ENCODE assay signal across 9 cellular contexts in the genomic region with DNA sequence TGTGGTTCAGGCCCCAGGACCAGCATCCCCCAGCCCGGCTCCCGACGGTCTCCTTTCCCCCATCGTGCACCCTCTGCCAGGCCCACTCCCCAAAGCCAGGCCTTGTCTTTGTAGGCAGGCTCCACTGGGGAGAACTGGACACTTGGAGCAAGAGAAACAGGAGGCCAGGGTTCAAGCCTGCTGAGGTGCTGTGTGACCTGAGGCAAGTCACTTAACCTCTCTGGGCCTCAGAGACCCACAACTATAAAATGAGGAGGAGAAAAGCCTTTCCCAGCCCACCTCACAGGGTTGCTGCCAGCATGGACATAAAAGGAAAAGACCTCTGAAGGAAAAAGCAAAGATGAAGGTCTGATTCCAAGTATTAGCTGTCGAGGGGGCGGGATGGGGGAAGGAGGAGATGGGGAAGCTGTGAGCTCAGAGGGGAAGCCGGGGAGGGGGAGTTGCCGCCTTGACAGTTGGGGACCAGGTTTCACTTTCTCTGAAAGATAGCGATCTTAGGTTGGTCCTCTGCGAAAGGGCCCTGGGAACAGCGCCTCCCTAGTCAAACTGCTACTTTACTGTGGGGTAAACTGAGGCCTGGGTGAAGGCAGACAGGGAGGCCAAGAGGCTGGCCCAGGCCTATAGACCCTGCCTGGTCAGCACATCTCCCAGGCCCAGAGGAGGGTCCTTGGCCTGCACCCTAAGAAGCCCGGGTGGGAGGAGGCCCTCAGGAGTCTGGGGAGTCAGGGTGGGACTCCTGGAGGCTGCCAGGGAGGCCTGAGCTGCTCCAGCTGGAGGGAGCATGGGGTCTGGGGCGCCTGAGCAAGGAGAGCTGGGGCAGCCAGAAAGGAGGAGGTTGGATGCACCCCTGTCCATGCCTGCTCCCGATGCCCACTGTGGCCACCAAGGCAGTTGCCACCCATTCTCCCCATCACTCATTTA. TPM values are rescaled to one million over a fixed set of nuclear protein-coding genes. Genes with fewer than 3 reads are reported as not detected.
DNase-seq lines count a peak whose midpoint lies in the region; TF ChIP-seq lines count a peak whose summit lies in the region.
"Had no signal": no experiment of that assay in that cellular context is flagged by ENCODE, and none has a peak within 500 bp of the region (broad histone marks: within the 10 kb centered on the region; RNA-seq: fewer than 3 reads in every experiment).

No MANE protein-coding gene starts in this region.

- CTCF ChIA-PET in GM10248 (lab: Yijun Ruan, JAX), result interaction anchor here (0.7 to 11.9 kb wide), 3 partner anchors 12 to 20 kb away, joined by 4 to 171 read pairs (median 4); a partner anchor contains a TSS

- DNase-seq in Kasumi-1 (lab: John Stamatoyannopoulos, UW), result peak; percentile 69 to 79
- DNase-seq in activated CD4-positive, alpha-beta T cell treated with anti-CD3 and anti-CD28 coated beads for 4 hours, result peak; percentile 54
- peak; percentile 25 to 54 (median 40) for DNase-seq in effector memory CD4-positive, alpha-beta T cell
- DNase-seq in ascending aorta (ENCODE audit: low spot score in 2 of 2), result no peak
- no peak for DNase-seq in GM10248 (ENCODE audit: extremely low spot score)
- DNase-seq in NCI-H187 treated with DMSO at 0.1 percent for 48 hours (lab: John Stamatoyannopoulos, UW), result no peak
- DNase-seq: NCI-H2029 treated with DMSO at 0.1 percent for 48 hours, WERI-Rb-1 had no signal

- H3K27ac ChIP-seq in effector memory CD4-positive, alpha-beta T cell (ENCODE audit: insufficient read depth, low read length, poor library complexity, severe bottlenecking), result peak overlapping the region; percentile 95
- H3K27ac ChIP-seq in ascending aorta, result no peak overlapping the region
- H3K27ac ChIP-seq: WERI-Rb-1 had no signal

- peaks cover 5% of the 10 kb centered on the region for H3K36me3 ChIP-seq in effector memory CD4-positive, alpha-beta T cell (ENCODE audit: control insufficient read depth, insufficient read depth, low read length)
- H3K36me3 ChIP-seq in ascending aorta, result no peaks in the 10 kb centered on the region
- H3K36me3 ChIP-seq: WERI-Rb-1 had no signal

- H3K27me3 ChIP-seq in effector memory CD4-positive, alpha-beta T cell (replicated peaks; ENCODE audit: control insufficient read depth, insufficient read depth, low read length, poor library complexity, severe bottlenecking), result no peaks in the 10 kb centered on the region
- H3K27me3 ChIP-seq in ascending aorta, result no peaks in the 10 kb centered on the region

- intact Hi-C loops in ascending aorta (cut with DNase I), result no loop called here

- H3K4me3 Mint-ChIP-seq in stimulated activated naive CD8-positive, alpha-beta T cell treated with anti-CD3 and anti-CD28 coated beads, Interleukin-15, Interleukin-2, amounts not matched to agents 100 ng/mL and 50 ng/mL, for 24 hours, result peak overlapping the region; percentile 89

- peak overlapping the region; percentile 98 for H3K27ac Mint-ChIP-seq in stimulated activated naive CD8-positive, alpha-beta T cell treated with anti-CD3 and anti-CD28 coated beads, Interleukin-15, Interleukin-2, amounts not matched to agents 100 ng/mL and 50 ng/mL, for 24 hours

- H3K4me1 ChIP-seq in effector memory CD4-positive, alpha-beta T cell (ENCODE audit: control insufficient read depth, insufficient read depth, low read length, poor library complexity, severe bottlenecking), result peaks cover 51% of the 10 kb centered on the region
- no peaks in the 10 kb centered on the region for H3K4me1 ChIP-seq in ascending aorta

- no peaks in the 10 kb centered on the region for H3K9me3 ChIP-seq in effector memory CD4-positive, alpha-beta T cell (ENCODE audit: control insufficient read depth, low read length)
- no peaks in the 10 kb centered on the region for H3K9me3 ChIP-seq in ascending aorta

- POLR2A ChIA-PET in GM10248 (lab: Yijun Ruan, JAX), result no interaction called here

- H3K4me1 Mint-ChIP-seq in stimulated activated naive CD8-positive, alpha-beta T cell treated with anti-CD3 and anti-CD28 coated beads, Interleukin-15, Interleukin-2, amounts not matched to agents 100 ng/mL and 50 ng/mL, for 24 hours (ENCODE audit: low read depth), result peaks cover 46% of the 10 kb centered on the region

- TF ChIP-seq CTCF in ascending aorta (IDR thresholded peaks at IDR 0.05), result no peak
- TF ChIP-seq CTCF in GM10248 (IDR thresholded peaks at IDR 0.05; ENCODE audit: control extremely low read depth, extremely low read depth, low read depth, missing control alignments), result no peak

- peaks cover 46% of the 10 kb centered on the region for H3K36me3 Mint-ChIP-seq in stimulated activated naive CD8-positive, alpha-beta T cell treated with anti-CD3 and anti-CD28 coated beads, Interleukin-15, Interleukin-2, amounts not matched to agents 100 ng/mL and 50 ng/mL, for 24 hours (ENCODE audit: low read depth)

- H3K4me3 ChIP-seq in effector memory CD4-positive, alpha-beta T cell (ENCODE audit: insufficient read depth, low read depth, low read length, poor library complexity, severe bottlenecking), result peak overlapping the region; percentile 67
- H3K4me3 ChIP-seq in ascending aorta, result no peak overlapping the region

- H3K27me3 Mint-ChIP-seq in stimulated activated naive CD8-positive, alpha-beta T cell treated with anti-CD3 and anti-CD28 coated beads, Interleukin-15, Interleukin-2, amounts not matched to agents 100 ng/mL and 50 ng/mL, for 24 hours, result no peaks in the 10 kb centered on the region

- no peaks in the 10 kb centered on the region for H3K9me3 Mint-ChIP-seq in stimulated activated naive CD8-positive, alpha-beta T cell treated with anti-CD3 and anti-CD28 coated beads, Interleukin-15, Interleukin-2, amounts not matched to agents 100 ng/mL and 50 ng/mL, for 24 hours

RNA-seq across cellular contexts. Expression of a gene that starts 1.0 kb away (rescaled TPM):
- not detected for total RNA-seq in ascending aorta

RNA-seq across cellular contexts. Expression of a gene that starts 21.1 kb away (rescaled TPM):
- total RNA-seq in ascending aorta, result not detected

RNA-seq across cellular contexts. Expression of a gene that starts 21.7 kb away (rescaled TPM):
- total RNA-seq in ascending aorta, result 55.9 TPM

RNA-seq across cellular contexts. Expression of a gene that starts 59.1 kb away (rescaled TPM):
- 107 TPM for total RNA-seq in ascending aorta

Comparison
In these comparisons a context has a peak if more than half of its experiments do, and no peak if none do; other contexts are left out.
1. DNase-seq: peak in Kasumi-1 (2 of 2), activated CD4-positive, alpha-beta T cell treated with anti-CD3 and anti-CD28 coated beads for 4 hours (2 of 2) and effector memory CD4-positive, alpha-beta T cell (3 of 3); none in ascending aorta (0 of 2), GM10248 (single experiment) and NCI-H187 treated with DMSO at 0.1 percent for 48 hours (single experiment).